15 cellular contexts compared by ENCODE assay signal in the genomic region with DNA sequence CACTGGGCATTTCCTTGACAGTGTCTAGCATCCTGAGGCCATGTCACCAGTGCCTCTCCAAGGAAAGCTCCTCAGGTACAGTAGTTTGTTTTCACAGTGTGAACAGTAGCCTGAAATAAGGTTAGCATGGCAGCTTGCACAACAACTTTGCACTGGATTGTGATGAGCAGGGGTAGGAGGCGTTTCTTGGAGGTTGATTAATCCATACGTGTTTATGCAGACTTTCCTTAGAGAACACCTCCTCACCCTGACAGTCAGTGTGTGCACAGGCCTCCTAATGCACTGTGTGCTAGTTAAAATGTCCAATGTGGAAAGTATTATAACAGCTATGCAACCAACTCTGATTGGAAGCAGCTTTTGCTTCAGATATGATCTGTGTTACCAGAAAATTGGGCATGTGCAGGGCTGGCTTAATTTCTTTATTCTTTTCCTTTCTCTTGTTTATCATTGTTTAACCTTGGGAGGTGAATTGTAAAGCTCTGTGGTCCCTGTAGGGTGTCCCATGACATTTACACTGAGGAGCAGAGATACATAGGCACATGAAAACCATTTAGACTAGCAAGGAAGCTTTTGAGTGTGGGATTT.
"Had no signal": no experiment of that assay in that cellular context is flagged by ENCODE, and none has a peak within 500 bp of the region (broad histone marks: within the 10 kb centered on the region; RNA-seq: fewer than 3 reads in every experiment).

No MANE protein-coding gene starts in this region.

- DNase-seq: colonic mucosa; cortex of kidney; effector CD8-positive, alpha-beta T cell; effector memory CD8-positive, alpha-beta T cell; foreskin keratinocyte; heart left ventricle; hypothalamus; left cardiac atrium; left lung; left ventricle myocardium superior; lower lobe of right lung; mesendoderm; midbrain; naive thymus-derived CD4-positive, alpha-beta T cell had no signal

- ATAC-seq: effector memory CD8-positive, alpha-beta T cell; foreskin keratinocyte; gastroesophageal sphincter; heart left ventricle; left cardiac atrium; left lung; left ventricle myocardium superior; lower lobe of right lung; naive thymus-derived CD4-positive, alpha-beta T cell had no signal
